ENCODE assay signal across 8 cellular contexts in the genomic region with DNA sequence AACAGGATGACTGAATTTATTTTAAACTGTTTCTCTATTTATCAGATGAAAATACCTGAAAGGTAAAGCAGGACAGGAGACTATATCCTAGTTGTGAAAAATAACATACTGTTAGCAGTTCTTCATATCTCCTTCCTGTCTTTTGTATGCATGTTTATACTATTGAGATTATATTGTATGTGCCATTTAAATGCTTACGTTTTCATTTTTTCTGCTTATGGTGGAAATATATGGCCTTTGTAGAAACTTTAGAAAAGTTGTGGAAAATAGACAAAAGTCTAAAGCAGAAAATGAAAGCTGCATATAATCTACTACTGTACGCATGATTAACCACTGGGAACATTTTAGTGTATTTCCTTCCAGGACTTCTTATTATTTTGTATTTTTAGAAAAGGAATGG. TPM values are rescaled to one million over a fixed set of nuclear protein-coding genes. Genes with fewer than 3 reads are reported as not detected.
DNase-seq lines count a peak whose midpoint lies in the region; ATAC-seq and TF ChIP-seq lines count a peak whose summit lies in the region.

No MANE protein-coding gene starts in this region.

- H3K9me3 ChIP-seq in cardiac muscle cell (ENCODE audit: low read depth), result no peaks in the 10 kb centered on the region
- H3K9me3 ChIP-seq in upper lobe of right lung, result no peaks in the 10 kb centered on the region

- H3K4me3 Mint-ChIP-seq in MCF 10A (ENCODE audit: unreplicated experiment) (peak overlapping the region; percentile 95), mesothelial cell of epicardium (peak overlapping the region; percentile 84)

- BruUV-seq in MCF 10A (replicated peaks; lab: Mats Ljungman, UMichigan), result no TSS peak

- DNase-seq in cardiac muscle cell (ENCODE audit: low read depth in 1 of 2, low spot score in 1 of 2) (no peak), Right ventricle myocardium superior (no peak), MCF 10A (ENCODE audit: unreplicated experiment) (no peak), mesothelial cell of epicardium (ENCODE audit: low spot score in 2 of 2, unreplicated experiment in 2 of 2) (no peak), upper lobe of right lung (no peak), GM03348 (ENCODE audit: low spot score) (no peak), KG1 (lab: John Stamatoyannopoulos, UW) (no peak)

- no peaks in the 10 kb centered on the region for H3K36me3 ChIP-seq in cardiac muscle cell
- no peaks in the 10 kb centered on the region for H3K36me3 ChIP-seq in upper lobe of right lung

- peak overlapping the region; percentile 79 for H3K4me3 ChIP-seq in cardiac muscle cell
- H3K4me3 ChIP-seq in upper lobe of right lung, result peak overlapping the region; percentile 83

- intact Hi-C loops in Right ventricle myocardium superior (cut with DNase I) (loop anchor here (5.0 to 10.0 kb wide), 4 partner anchors 47 to 191 kb away; a partner anchor contains a TSS), MCF 10A (cut with micrococcal nuclease) (loop anchor here (2.0 to 10.0 kb wide), 3 partner anchors 79 to 189 kb away; a partner anchor contains a TSS), upper lobe of right lung (cut with DNase I) (no loop called here)

- H3K27ac ChIP-seq in cardiac muscle cell (no peak overlapping the region), upper lobe of right lung (peak overlapping the region; percentile 94)

- H3K36me3 Mint-ChIP-seq in MCF 10A (ENCODE audit: insufficient read depth, unreplicated experiment) (peaks cover 6% of the 10 kb centered on the region), mesothelial cell of epicardium (no peaks in the 10 kb centered on the region)

- CTCF ChIA-PET in MCF 10A (lab: Yijun Ruan, JAX), result interaction anchor here (0.6 to 1.6 kb wide), 5 partner anchors 35 to 153 kb away, joined by 3 to 4 read pairs (median 3); no protein-coding TSS in a partner anchor

- H3K4me1 Mint-ChIP-seq in MCF 10A (ENCODE audit: insufficient read depth, unreplicated experiment) (peaks cover 13% of the 10 kb centered on the region), mesothelial cell of epicardium (peaks cover 25% of the 10 kb centered on the region)

- no peaks in the 10 kb centered on the region for H3K27me3 Mint-ChIP-seq in MCF 10A (ENCODE audit: insufficient read depth, unreplicated experiment)
- peaks cover 43% of the 10 kb centered on the region for H3K27me3 Mint-ChIP-seq in mesothelial cell of epicardium (ENCODE audit: low read depth)

- no peaks in the 10 kb centered on the region for H3K9me3 Mint-ChIP-seq in MCF 10A (ENCODE audit: unreplicated experiment)
- no peaks in the 10 kb centered on the region for H3K9me3 Mint-ChIP-seq in mesothelial cell of epicardium

- ATAC-seq in Right ventricle myocardium superior (ENCODE audit: poor library complexity), result no peak
- ATAC-seq in upper lobe of right lung, result no peak
- no peak for ATAC-seq in activated CD4-positive, CD25-positive, alpha-beta regulatory T cell treated with anti-CD3 and anti-CD28 coated beads, Interleukin-2, amount 50 U/mL, for 24 hours

- POLR2A ChIA-PET in MCF 10A (lab: Yijun Ruan, JAX), result interaction anchor here (0.8 to 4.9 kb wide), 13 partner anchors 29 to 468 kb away, joined by 3 to 31 read pairs (median 6); a partner anchor contains a TSS

- TF ChIP-seq CTCF in cardiac muscle cell (IDR thresholded peaks at IDR 0.05; ENCODE audit: low read depth, low read length), result no peak
- no peak for TF ChIP-seq CTCF in MCF 10A (IDR thresholded peaks at IDR 0.05; ENCODE audit: unreplicated experiment)
- no peak for TF ChIP-seq CTCF in mesothelial cell of epicardium (IDR thresholded peaks at IDR 0.05; ENCODE audit: unreplicated experiment)
- TF ChIP-seq CTCF in upper lobe of right lung (IDR thresholded peaks at IDR 0.05), result no peak

- H3K27me3 ChIP-seq in cardiac muscle cell, result peaks cover 22% of the 10 kb centered on the region
- no peaks in the 10 kb centered on the region for H3K27me3 ChIP-seq in upper lobe of right lung

- H3K27ac Mint-ChIP-seq in MCF 10A (ENCODE audit: low read depth, unreplicated experiment) (peak overlapping the region; percentile 87), mesothelial cell of epicardium (peak overlapping the region; percentile 78)

- H3K4me1 ChIP-seq in cardiac muscle cell (ENCODE audit: low read depth), result peaks cover 10% of the 10 kb centered on the region
- H3K4me1 ChIP-seq in upper lobe of right lung, result peaks cover 16% of the 10 kb centered on the region

RNA-seq across cellular contexts. Expression of a gene that starts 2.1 kb away (rescaled TPM):
- total RNA-seq in cardiac muscle cell (12.6 and 13.5 TPM in 2 replicates), Right ventricle myocardium superior (62.3 TPM), MCF 10A (2022) (1.7 and 2.1 TPM in 2 replicates), mesothelial cell of epicardium (10.6 to 12.1 TPM (median 10.8 TPM) in 3 replicates), upper lobe of right lung (13.5 TPM)
- 1.2 and 4.6 TPM in 2 replicates for polyA plus RNA-seq in cardiac muscle cell
